In genomic region chr2:100741880-100742814, GRCh38 we compare ENCODE assay signal across 10 cellular contexts.
DNase-seq lines count a peak whose midpoint lies in the region; ATAC-seq and TF ChIP-seq lines count a peak whose summit lies in the region.
"Had no signal": no experiment of that assay in that cellular context is flagged by ENCODE, and none has a peak within 500 bp of the region (broad histone marks: within the 10 kb centered on the region; RNA-seq: fewer than 3 reads in every experiment).

No MANE protein-coding gene starts in this region.

- TF ChIP-seq CTCF in astrocyte of the cerebellum (IDR thresholded peaks at IDR 0.05; ENCODE audit: low read depth, low read length, missing control alignments) = no peak
- no peak for TF ChIP-seq CTCF in GM10266 (IDR thresholded peaks at IDR 0.05; ENCODE audit: control insufficient read depth, insufficient read depth, low read depth, missing control alignments)
- no peak for TF ChIP-seq CTCF in endothelial cell (IDR thresholded peaks at IDR 0.05; ENCODE audit: unreplicated experiment)

- ATAC-seq in left ventricle myocardium superior = peak; percentile 89
- peak; percentile 84 for ATAC-seq in stimulated activated effector memory CD8-positive, alpha-beta T cell treated with anti-CD3 and anti-CD28 coated beads, Interleukin-12 subunit alpha, Interleukin-12 subunit beta, amount 100 ng/mL, for 72 hours
- ATAC-seq in GM18511 (IDR thresholded peaks at IDR 0.05; ENCODE audit: unreplicated experiment) = no peak
- ATAC-seq: activated CD4-positive, CD25-positive, alpha-beta regulatory T cell treated with anti-CD3 and anti-CD28 coated beads, Interleukin-2, amount 50 U/mL, for 24 hours had no signal

- H3K27me3 Mint-ChIP-seq in endothelial cell (ENCODE audit: unreplicated experiment) = no peaks in the 10 kb centered on the region

- H3K36me3 Mint-ChIP-seq in stimulated activated effector memory CD8-positive, alpha-beta T cell treated with anti-CD3 and anti-CD28 coated beads, Interleukin-12 subunit alpha, Interleukin-12 subunit beta, amount 100 ng/mL, for 72 hours = no peaks in the 10 kb centered on the region
- no peaks in the 10 kb centered on the region for H3K36me3 Mint-ChIP-seq in endothelial cell (ENCODE audit: low read depth, unreplicated experiment)

- no peak overlapping the region for H3K27ac Mint-ChIP-seq in stimulated activated effector memory CD8-positive, alpha-beta T cell treated with anti-CD3 and anti-CD28 coated beads, Interleukin-12 subunit alpha, Interleukin-12 subunit beta, amount 100 ng/mL, for 72 hours
- H3K27ac Mint-ChIP-seq in endothelial cell (ENCODE audit: unreplicated experiment) = no peak overlapping the region

- in situ Hi-C loops in astrocyte of the cerebellum (cut with HindIII; ENCODE audit: low sequenced_read_pairs) = no loop called here

- H3K4me3 ChIP-seq in astrocyte of the cerebellum (ENCODE audit: low read depth, low read length) = no peak overlapping the region

- no peak overlapping the region for H3K4me3 Mint-ChIP-seq in stimulated activated effector memory CD8-positive, alpha-beta T cell treated with anti-CD3 and anti-CD28 coated beads, Interleukin-12 subunit alpha, Interleukin-12 subunit beta, amount 100 ng/mL, for 72 hours
- H3K4me3 Mint-ChIP-seq in endothelial cell (ENCODE audit: unreplicated experiment) = no peak overlapping the region
- H3K4me3 Mint-ChIP-seq: neural crest cell had no signal

- intact Hi-C loops in left ventricle myocardium superior (cut with micrococcal nuclease) = no loop called here

- DNase-seq in HCEC 1CT (peak; percentile 98), astrocyte of the cerebellum (ENCODE audit: low read depth) (peak; percentile 93), left ventricle myocardium superior (no peak), NCI-H524 (lab: John Stamatoyannopoulos, UW) (no peak), GM10266 (ENCODE audit: extremely low spot score) (no peak), endothelial cell (ENCODE audit: low spot score) (no peak)
- no peak for DNase-seq in stimulated activated effector memory CD8-positive, alpha-beta T cell treated with anti-CD3 and anti-CD28 coated beads, Interleukin-12 subunit alpha, Interleukin-12 subunit beta, amount 100 ng/mL, for 72 hours (ENCODE audit: low spot score in 2 of 2)

- no peaks in the 10 kb centered on the region for H3K9me3 Mint-ChIP-seq in stimulated activated effector memory CD8-positive, alpha-beta T cell treated with anti-CD3 and anti-CD28 coated beads, Interleukin-12 subunit alpha, Interleukin-12 subunit beta, amount 100 ng/mL, for 72 hours
- H3K9me3 Mint-ChIP-seq in endothelial cell (ENCODE audit: unreplicated experiment) = no peaks in the 10 kb centered on the region
- H3K9me3 Mint-ChIP-seq: neural crest cell had no signal

- H3K4me1 Mint-ChIP-seq in stimulated activated effector memory CD8-positive, alpha-beta T cell treated with anti-CD3 and anti-CD28 coated beads, Interleukin-12 subunit alpha, Interleukin-12 subunit beta, amount 100 ng/mL, for 72 hours = peaks cover 18% of the 10 kb centered on the region
- no peaks in the 10 kb centered on the region for H3K4me1 Mint-ChIP-seq in endothelial cell (ENCODE audit: unreplicated experiment)

Comparison
In these comparisons a context has a peak if more than half of its experiments do, and no peak if none do; other contexts are left out.
1. DNase-seq: peak in HCEC 1CT (single experiment) and astrocyte of the cerebellum (single experiment); none in left ventricle myocardium superior (single experiment), stimulated activated effector memory CD8-positive, alpha-beta T cell treated with anti-CD3 and anti-CD28 coated beads, Interleukin-12 subunit alpha, Interleukin-12 subunit beta, amount 100 ng/mL, for 72 hours (0 of 2), NCI-H524 (0 of 2), GM10266 (single experiment) and endothelial cell (single experiment).